Comparison of ENCODE assay signal across 1 cellular context in the genomic region with DNA sequence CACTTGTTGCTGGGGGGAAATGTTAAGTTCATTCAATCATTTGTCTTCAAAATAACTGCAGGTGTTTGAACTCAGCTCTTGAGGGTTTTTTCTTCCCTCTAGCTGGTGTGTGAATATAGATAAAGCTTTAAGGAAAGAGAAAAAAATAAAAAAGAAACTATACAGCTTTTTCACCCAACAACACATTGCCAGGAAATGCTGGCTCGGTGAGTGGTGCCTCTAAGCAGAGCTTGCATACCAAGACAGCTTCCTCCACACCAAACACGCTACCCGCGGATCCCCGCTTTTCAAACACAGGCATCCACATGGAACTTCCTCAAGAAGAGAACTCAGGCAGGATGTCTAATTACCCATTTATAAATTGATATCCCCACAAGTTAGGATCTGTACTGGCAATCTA.
TF ChIP-seq lines count a peak whose summit lies in the region.

No MANE protein-coding gene starts in this region.

TF ChIP-seq in GM12878, 131 proteins besides CTCF, POLR2A, EP300 and RAD21 (continued from another document):
- TF ChIP-seq, protein P1, sequence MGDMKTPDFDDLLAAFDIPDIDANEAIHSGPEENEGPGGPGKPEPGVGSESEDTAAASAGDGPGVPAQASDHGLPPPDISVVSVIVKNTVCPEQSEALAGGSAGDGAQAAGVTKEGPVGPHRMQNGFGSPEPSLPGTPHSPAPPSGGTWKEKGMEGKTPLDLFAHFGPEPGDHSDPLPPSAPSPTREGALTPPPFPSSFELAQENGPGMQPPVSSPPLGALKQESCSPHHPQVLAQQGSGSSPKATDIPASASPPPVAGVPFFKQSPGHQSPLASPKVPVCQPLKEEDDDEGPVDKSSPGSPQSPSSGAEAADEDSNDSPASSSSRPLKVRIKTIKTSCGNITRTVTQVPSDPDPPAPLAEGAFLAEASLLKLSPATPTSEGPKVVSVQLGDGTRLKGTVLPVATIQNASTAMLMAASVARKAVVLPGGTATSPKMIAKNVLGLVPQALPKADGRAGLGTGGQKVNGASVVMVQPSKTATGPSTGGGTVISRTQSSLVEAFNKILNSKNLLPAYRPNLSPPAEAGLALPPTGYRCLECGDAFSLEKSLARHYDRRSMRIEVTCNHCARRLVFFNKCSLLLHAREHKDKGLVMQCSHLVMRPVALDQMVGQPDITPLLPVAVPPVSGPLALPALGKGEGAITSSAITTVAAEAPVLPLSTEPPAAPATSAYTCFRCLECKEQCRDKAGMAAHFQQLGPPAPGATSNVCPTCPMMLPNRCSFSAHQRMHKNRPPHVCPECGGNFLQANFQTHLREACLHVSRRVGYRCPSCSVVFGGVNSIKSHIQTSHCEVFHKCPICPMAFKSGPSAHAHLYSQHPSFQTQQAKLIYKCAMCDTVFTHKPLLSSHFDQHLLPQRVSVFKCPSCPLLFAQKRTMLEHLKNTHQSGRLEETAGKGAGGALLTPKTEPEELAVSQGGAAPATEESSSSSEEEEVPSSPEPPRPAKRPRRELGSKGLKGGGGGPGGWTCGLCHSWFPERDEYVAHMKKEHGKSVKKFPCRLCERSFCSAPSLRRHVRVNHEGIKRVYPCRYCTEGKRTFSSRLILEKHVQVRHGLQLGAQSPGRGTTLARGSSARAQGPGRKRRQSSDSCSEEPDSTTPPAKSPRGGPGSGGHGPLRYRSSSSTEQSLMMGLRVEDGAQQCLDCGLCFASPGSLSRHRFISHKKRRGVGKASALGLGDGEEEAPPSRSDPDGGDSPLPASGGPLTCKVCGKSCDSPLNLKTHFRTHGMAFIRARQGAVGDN (IDR thresholded peaks at IDR 0.05) = no peak
